Comparison of ENCODE assay signal across 33 cellular contexts in the genomic region with DNA sequence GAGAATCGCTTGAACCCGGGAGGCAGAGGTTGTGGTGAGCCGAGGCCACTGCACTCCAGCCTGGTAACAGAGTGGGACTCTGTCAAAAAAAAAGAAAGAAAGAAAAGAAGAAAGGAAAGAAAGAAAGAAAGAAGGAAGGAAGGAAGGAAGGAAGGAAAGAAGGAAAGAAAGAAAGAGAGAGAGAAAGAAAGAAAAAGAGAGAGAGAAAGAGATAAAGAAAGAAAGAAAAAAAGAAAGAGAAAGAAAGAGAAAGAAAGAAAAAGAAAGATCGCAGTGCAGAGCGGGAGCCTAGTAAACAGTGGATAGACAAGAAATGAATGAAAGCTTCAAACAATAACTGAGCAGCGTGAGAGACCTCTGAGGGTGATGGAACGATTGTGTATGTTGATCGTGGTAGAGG. TPM values are rescaled to one million over a fixed set of nuclear protein-coding genes. Genes with fewer than 3 reads are reported as not detected.
"Had no signal": no experiment of that assay in that cellular context is flagged by ENCODE, and none has a peak within 500 bp of the region (broad histone marks: within the 10 kb centered on the region; RNA-seq: fewer than 3 reads in every experiment).

No MANE protein-coding gene starts in this region.

- ATAC-seq: effector memory CD8-positive, alpha-beta T cell; esophagus mucosa; gastrocnemius medialis; heart right ventricle; left cardiac atrium; left lung; left ventricle myocardium superior; lower lobe of right lung; mucosa of descending colon; naive thymus-derived CD8-positive, alpha-beta T cell had no signal

- H3K4me3 ChIP-seq: esophagus squamous epithelium, gastrocnemius medialis, heart right ventricle, left lung, lower lobe of right lung, mucosa of descending colon had no signal

- H3K9me3 ChIP-seq: esophagus squamous epithelium, gastrocnemius medialis, heart right ventricle, left lung, mucosa of descending colon had no signal

- H3K36me3 ChIP-seq: esophagus squamous epithelium, gastrocnemius medialis, heart right ventricle, left lung, lower lobe of right lung had no signal

- H3K27ac Mint-ChIP-seq: dendritic cell treated with granulocyte-macrophage colony-stimulating factor and Interleukin-4, amounts not matched to agents 40 ng/mL and 50 ng/mL, for 4 days; effector memory CD8-positive, alpha-beta T cell; endodermal cell; mesothelial cell of epicardium had no signal

- DNase-seq: cortex of kidney; effector CD8-positive, alpha-beta T cell; effector memory CD8-positive, alpha-beta T cell; endodermal cell; erythroblast; esophagus squamous epithelium; foreskin fibroblast; foreskin melanocyte; gastrocnemius medialis; glutamatergic neuron; head of caudate nucleus; heart right ventricle; hippocampal formation; left cardiac atrium; left lung; left ventricle myocardium superior; lower lobe of right lung; mesenchymal stem cell; mucosa of descending colon; naive B cell; naive thymus-derived CD8-positive, alpha-beta T cell had no signal

- FAIRE-seq: endometrium, islet of Langerhans, keratinocyte had no signal

- H3K4me1 Mint-ChIP-seq: naive B cell; naive thymus-derived CD8-positive, alpha-beta T cell had no signal

- H3K36me3 Mint-ChIP-seq: mesothelial cell of epicardium; naive B cell; naive thymus-derived CD8-positive, alpha-beta T cell had no signal

- H3K4me3 Mint-ChIP-seq: dendritic cell treated with granulocyte-macrophage colony-stimulating factor and Interleukin-4, amounts not matched to agents 40 ng/mL and 50 ng/mL, for 4 days; effector memory CD8-positive, alpha-beta T cell; endodermal cell; mesothelial cell of epicardium; naive B cell; naive thymus-derived CD8-positive, alpha-beta T cell had no signal

- H3K27ac ChIP-seq: epithelial cell of prostate, esophagus squamous epithelium, gastrocnemius medialis, heart right ventricle, left lung, lower lobe of right lung had no signal

- H3K9me3 Mint-ChIP-seq: dendritic cell treated with granulocyte-macrophage colony-stimulating factor and Interleukin-4, amounts not matched to agents 40 ng/mL and 50 ng/mL, for 4 days; effector memory CD8-positive, alpha-beta T cell; endodermal cell; mesothelial cell of epicardium; naive B cell; naive thymus-derived CD8-positive, alpha-beta T cell had no signal

- H3K27me3 ChIP-seq: esophagus squamous epithelium, gastrocnemius medialis had no signal

RNA-seq across cellular contexts. Expression of gene GRHL3, which starts 20.6 kb away (rescaled TPM):
- total RNA-seq: dermis microvascular lymphatic vessel endothelial cell; gastrocnemius medialis; glomerular endothelial cell; heart right ventricle; left ventricle myocardium superior; lung microvascular endothelial cell; mesenteric fat pad; myocyte; naive thymus-derived CD8-positive, alpha-beta T cell had no signal
- polyA plus RNA-seq: naive thymus-derived CD8-positive, alpha-beta T cell had no signal
